ENCODE assay signal across 23 cellular contexts in genomic region chr1:115398745-115399144, GRCh38.
"Had no signal": no experiment of that assay in that cellular context is flagged by ENCODE, and none has a peak within 500 bp of the region (broad histone marks: within the 10 kb centered on the region; RNA-seq: fewer than 3 reads in every experiment).

No MANE protein-coding gene starts in this region.

- DNase-seq: naive B cell; naive thymus-derived CD8-positive, alpha-beta T cell; nephron progenitor cell; occipital lobe; ovary; psoas muscle; right lobe of liver; sigmoid colon; small intestine; stimulated activated CD4-positive, alpha-beta T cell treated with anti-CD3 and anti-CD28 coated beads, Interleukin-15, amount 100 ng/mL, for 24 hours; stimulated activated CD4-positive, alpha-beta T cell treated with anti-CD3 and anti-CD28 coated beads, Interleukin-2, amount 100 ng/mL, for 24 hours; stimulated activated CD4-positive, alpha-beta T cell treated with anti-CD3 and anti-CD28 coated beads, Interleukin-2, amount 100 ng/mL, for 48 hours; stimulated activated CD4-positive, alpha-beta T cell treated with anti-CD3 and anti-CD28 coated beads, Interleukin-4, amount 100 ng/mL, for 24 hours; stimulated activated naive B cell treated with anti-CD40 and anti-IgM and Interleukin-4, amounts not matched to agents 10 μg/mL and 1 μg/mL and 100 μg/mL, for 72 hours; stimulated activated naive CD4-positive, alpha-beta T cell treated with Interleukin-2 at 50 U/mL for 16 hours; stomach; thyroid gland; trophoblast cell; upper lobe of left lung had no signal

- H3K4me1 ChIP-seq: psoas muscle, right lobe of liver, sigmoid colon, stomach, upper lobe of left lung, vagina had no signal

- H3K27ac ChIP-seq: ovary, psoas muscle, right lobe of liver, sigmoid colon, stomach, thoracic aorta, thyroid gland, tibial nerve, upper lobe of left lung, vagina had no signal

- H3K27me3 ChIP-seq: ovary, right lobe of liver, sigmoid colon, stomach, thyroid gland, tibial nerve, upper lobe of left lung, vagina had no signal

- FAIRE-seq: small intestine had no signal

- H3K9me3 ChIP-seq: ovary, psoas muscle, right lobe of liver, sigmoid colon, stomach, thoracic aorta, thyroid gland, tibial nerve, upper lobe of left lung, vagina had no signal

- ATAC-seq: naive thymus-derived CD8-positive, alpha-beta T cell; psoas muscle; right lobe of liver; stimulated activated effector memory CD8-positive, alpha-beta T cell treated with anti-CD3 and anti-CD28 coated beads, Interleukin-12 subunit alpha, Interleukin-12 subunit beta, amount 100 ng/mL, for 72 hours had no signal

- H3K36me3 ChIP-seq: ovary, right lobe of liver, sigmoid colon, stomach, thoracic aorta, thyroid gland, tibial nerve, upper lobe of left lung, vagina had no signal

- H3K4me3 ChIP-seq: ovary, psoas muscle, right lobe of liver, sigmoid colon, stomach, thoracic aorta, thyroid gland, tibial nerve, upper lobe of left lung, vagina had no signal
